11 cellular contexts compared by ENCODE assay signal in the genomic region with DNA sequence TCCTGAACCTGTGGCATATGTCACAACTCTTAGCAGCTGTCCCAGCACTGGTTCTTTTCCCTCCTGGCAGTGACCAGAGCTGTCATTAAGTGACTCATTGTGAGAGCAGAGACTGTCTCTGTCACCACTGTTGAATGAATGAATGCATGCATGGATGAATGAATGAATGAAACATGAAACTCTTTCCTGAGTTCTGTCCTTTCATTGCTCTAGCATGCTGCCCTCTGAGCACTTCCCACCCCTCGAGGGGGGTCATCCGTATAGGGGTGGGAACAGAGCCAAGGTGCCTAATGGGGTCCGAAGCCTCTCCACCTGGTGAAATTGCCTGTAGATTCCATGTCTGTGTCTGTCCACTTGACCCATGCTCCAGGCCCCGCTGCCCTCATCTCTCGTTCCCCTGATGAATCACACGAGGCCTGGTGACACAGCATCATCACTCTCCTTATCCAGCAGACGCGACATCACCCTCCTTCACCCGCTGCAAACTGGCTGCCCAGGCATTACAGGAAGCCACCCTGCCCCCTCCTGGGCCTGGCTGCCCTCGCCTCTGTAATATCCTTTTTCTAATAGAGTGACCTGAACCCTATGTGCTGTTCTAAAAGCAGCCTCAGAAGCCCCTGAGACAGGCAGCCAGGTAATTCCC.
DNase-seq lines count a peak whose midpoint lies in the region; ATAC-seq, FAIRE-seq and TF ChIP-seq lines count a peak whose summit lies in the region.
"Had no signal": no experiment of that assay in that cellular context is flagged by ENCODE, and none has a peak within 500 bp of the region (broad histone marks: within the 10 kb centered on the region; RNA-seq: fewer than 3 reads in every experiment).

No MANE protein-coding gene starts in this region.

- H3K79me1 ChIP-seq in neuronal stem cell (ENCODE audit: low read depth, low read length): no peaks in the 10 kb centered on the region

- H3K4me2 ChIP-seq in K562 (ENCODE audit: insufficient read depth, low read length): no peak overlapping the region
- H3K4me2 ChIP-seq in neuronal stem cell (ENCODE audit: insufficient read depth, low read length, poor library complexity, severe bottlenecking): no peak overlapping the region

- H3K27ac ChIP-seq in K562 (ENCODE audit: extremely low read depth, low read depth, low read length): no peak overlapping the region
- H3K27ac ChIP-seq in neuronal stem cell (replicated peaks; ENCODE audit: low read length): no peak overlapping the region
- H3K27ac ChIP-seq: 22Rv1, body of pancreas had no signal

- CTCF ChIA-PET in K562 (lab: Yijun Ruan, JAX; ENCODE audit: low intra/inter-chr PET ratio): no interaction called here

- no peak overlapping the region for H4K8ac ChIP-seq in neuronal stem cell (ENCODE audit: low read depth, low read length)

- POLR2A ChIA-PET in K562 (lab: Yijun Ruan, JAX): interaction anchor here (1.1 kb wide), 1 partner anchor 8 kb away, joined by 3 read pairs; no protein-coding TSS in a partner anchor

- ATAC-seq in K562: no peak
- ATAC-seq in GM19328 (IDR thresholded peaks at IDR 0.05; ENCODE audit: unreplicated experiment): no peak
- ATAC-seq in GM19452 (IDR thresholded peaks at IDR 0.05; ENCODE audit: unreplicated experiment): no peak
- ATAC-seq: body of pancreas had no signal

- intact Hi-C loops in K562 (cut with micrococcal nuclease): no loop called here

- no peak overlapping the region for H2BK15ac ChIP-seq in neuronal stem cell (ENCODE audit: low read length)

- no peak overlapping the region for H4K91ac ChIP-seq in neuronal stem cell (ENCODE audit: low read depth, low read length, poor library complexity)

- TF ChIP-seq EP300 in K562 (IDR thresholded peaks at IDR 0.05; ENCODE audit: low read length): no peak

- H3K9me3 ChIP-seq in K562 (replicated peaks; ENCODE audit: control insufficient read depth, insufficient read depth, low read depth, low read length) (no peaks in the 10 kb centered on the region), neuronal stem cell (replicated peaks in 1 of 2; ENCODE audit: control insufficient read depth in 2 of 2, insufficient read depth in 1 of 2, low read depth in 1 of 2, low read length in 2 of 2) (no peaks in the 10 kb centered on the region)
- H3K9me3 ChIP-seq: body of pancreas had no signal

- peak overlapping the region; percentile 7 for H3K18ac ChIP-seq in neuronal stem cell (ENCODE audit: low read length)

- H3K23ac ChIP-seq in neuronal stem cell (ENCODE audit: low read depth, low read length, poor library complexity): no peak overlapping the region

- no peak overlapping the region for H2BK12ac ChIP-seq in neuronal stem cell (ENCODE audit: low read length)

- in situ Hi-C loops in K562 (cut with MboI): no loop called here

- no TSS peak for BruUV-seq in K562 (replicated peaks; lab: Mats Ljungman, UMichigan)

- H3K9ac ChIP-seq in K562 (ENCODE audit: insufficient read depth in 1 of 2, low read depth in 2 of 2, low read length in 2 of 2): peak overlapping the region in 1 of 2 experiments; percentile 20; a peak in 1 of 4 replicates
- no peak overlapping the region for H3K9ac ChIP-seq in neuronal stem cell (ENCODE audit: low read depth, low read length, poor library complexity)

- FAIRE-seq in K562 (lab: Jason Lieb, UNC): no peak

- H2AK5ac ChIP-seq in neuronal stem cell (ENCODE audit: low read depth, low read length): no peak overlapping the region

- H3K27me3 ChIP-seq in K562 (ENCODE audit: control insufficient read depth in 2 of 2, insufficient read depth in 2 of 2, low read length in 2 of 2) (peaks cover 2 to 15% of the 10 kb centered on the region in 2 experiments; a peak in 4 of 5 replicates), neuronal stem cell (ENCODE audit: control insufficient read depth in 3 of 3, insufficient read depth in 3 of 3, low read depth in 1 of 3, low read length in 3 of 3) (peaks cover 0 to 7% (median 0%) of the 10 kb centered on the region in 3 experiments)
- H3K27me3 ChIP-seq: body of pancreas had no signal

- H3K9me1 ChIP-seq in K562 (ENCODE audit: control insufficient read depth, insufficient read depth, low read length): no peaks in the 10 kb centered on the region

- H2BK5ac ChIP-seq in neuronal stem cell (ENCODE audit: low read length): no peak overlapping the region

- H4K20me1 ChIP-seq in K562 (replicated peaks; ENCODE audit: control insufficient read depth, insufficient read depth, low read length): peaks cover 2% of the 10 kb centered on the region; the same call in 1 of the 2 replicates

- WGBS in K562 (ENCODE audit: insufficient coverage, low coverage, missing lambda C conversion rate): 0% methylated on average over 10 of the region's 10 CpGs
- no CpG with 5 or more reads among the region's 10 CpGs for WGBS in neuronal stem cell (ENCODE audit: extremely low coverage in 2 of 2, insufficient read length in 2 of 2, insufficient replicate concordance in 1 of 2), 2 donors

- H2AFZ ChIP-seq in K562 (ENCODE audit: low read depth, low read length) (no peak overlapping the region), neuronal stem cell (ENCODE audit: low read length) (no peak overlapping the region)

- H3K4me3 ChIP-seq in K562 (no peak overlapping the region), neuronal stem cell (ENCODE audit: low read length in 2 of 2) (no peak overlapping the region)
- H3K4me3 ChIP-seq: body of pancreas had no signal

- no peak overlapping the region for H3K14ac ChIP-seq in neuronal stem cell (ENCODE audit: low read length)

- H3K79me2 ChIP-seq in K562 (ENCODE audit: control insufficient read depth, insufficient read depth, low read length): no peaks in the 10 kb centered on the region

- H3K36me3 ChIP-seq in K562 (ENCODE audit: control insufficient read depth, insufficient read depth, low read length) (no peaks in the 10 kb centered on the region), neuronal stem cell (replicated peaks in 1 of 2; ENCODE audit: control insufficient read depth in 2 of 2, insufficient read depth in 2 of 2, low read length in 2 of 2) (no peaks in the 10 kb centered on the region)

- DNase-seq in DMS 273 (lab: John Stamatoyannopoulos, UW; ENCODE audit: unreplicated experiment) (peak; percentile 35), DMS 273 treated with DMSO at 0.1 percent for 48 hours (lab: John Stamatoyannopoulos, UW) (no peak), M059J (ENCODE audit: low read depth) (peak; percentile 29), K562 (ENCODE audit: extremely low read depth in 1 of 4, low spot score in 3 of 4) (no peak), neuronal stem cell (ENCODE audit: low spot score) (no peak), MV-4-11 (lab: John Stamatoyannopoulos, UW) (no peak)
- DNase-seq: NCI-H345 had no signal

- TF ChIP-seq RAD21 in K562 (CRISPR knock-in tag; conservative IDR thresholded peaks at IDR 0.05 in 1 of 2, IDR thresholded peaks at IDR 0.05 in 1 of 2): no peak

- no peak for TF ChIP-seq CTCF in K562 (IDR thresholded peaks at IDR 0.05 in 2 of 3, conservative IDR thresholded peaks at IDR 0.05 in 1 of 3; ENCODE audit: insufficient read depth in 2 of 3, low read depth in 1 of 3, low read length in 3 of 3)

- no peak for TF ChIP-seq POLR2A in K562 (conservative IDR thresholded peaks at IDR 0.05)

- H2BK120ac ChIP-seq in neuronal stem cell (ENCODE audit: low read depth, low read length): no peak overlapping the region

- no peaks in the 10 kb centered on the region for H3K4me1 ChIP-seq in K562 (replicated peaks in 1 of 2; ENCODE audit: control insufficient read depth in 2 of 2, insufficient read depth in 2 of 2, low read length in 2 of 2)
- no peaks in the 10 kb centered on the region for H3K4me1 ChIP-seq in neuronal stem cell (ENCODE audit: control insufficient read depth in 2 of 2, insufficient read depth in 1 of 2, low read depth in 1 of 2, low read length in 2 of 2)
- H3K4me1 ChIP-seq: body of pancreas had no signal

- H3K4ac ChIP-seq in neuronal stem cell (ENCODE audit: low read length): no peak overlapping the region

TF ChIP-seq in K562, 482 proteins besides CTCF, POLR2A, EP300 and RAD21:
- TF ChIP-seq ZNF24 (IDR thresholded peaks at IDR 0.05) (peak; percentile 73), XRCC5 (IDR thresholded peaks at IDR 0.05; ENCODE audit: low read depth, low read length) (no peak)
TF ChIP-seq in K562: peak in this region for 1.

Comparison
In these comparisons a context has a peak if more than half of its experiments do, and no peak if none do; other contexts are left out.
1. DNase-seq: peak in DMS 273 (single experiment) and M059J (single experiment); none in DMS 273 treated with DMSO at 0.1 percent for 48 hours (single experiment), K562 (0 of 4), neuronal stem cell (single experiment) and MV-4-11 (single experiment).